Comparison of ENCODE assay signal across 2 cellular contexts in the genomic region with DNA sequence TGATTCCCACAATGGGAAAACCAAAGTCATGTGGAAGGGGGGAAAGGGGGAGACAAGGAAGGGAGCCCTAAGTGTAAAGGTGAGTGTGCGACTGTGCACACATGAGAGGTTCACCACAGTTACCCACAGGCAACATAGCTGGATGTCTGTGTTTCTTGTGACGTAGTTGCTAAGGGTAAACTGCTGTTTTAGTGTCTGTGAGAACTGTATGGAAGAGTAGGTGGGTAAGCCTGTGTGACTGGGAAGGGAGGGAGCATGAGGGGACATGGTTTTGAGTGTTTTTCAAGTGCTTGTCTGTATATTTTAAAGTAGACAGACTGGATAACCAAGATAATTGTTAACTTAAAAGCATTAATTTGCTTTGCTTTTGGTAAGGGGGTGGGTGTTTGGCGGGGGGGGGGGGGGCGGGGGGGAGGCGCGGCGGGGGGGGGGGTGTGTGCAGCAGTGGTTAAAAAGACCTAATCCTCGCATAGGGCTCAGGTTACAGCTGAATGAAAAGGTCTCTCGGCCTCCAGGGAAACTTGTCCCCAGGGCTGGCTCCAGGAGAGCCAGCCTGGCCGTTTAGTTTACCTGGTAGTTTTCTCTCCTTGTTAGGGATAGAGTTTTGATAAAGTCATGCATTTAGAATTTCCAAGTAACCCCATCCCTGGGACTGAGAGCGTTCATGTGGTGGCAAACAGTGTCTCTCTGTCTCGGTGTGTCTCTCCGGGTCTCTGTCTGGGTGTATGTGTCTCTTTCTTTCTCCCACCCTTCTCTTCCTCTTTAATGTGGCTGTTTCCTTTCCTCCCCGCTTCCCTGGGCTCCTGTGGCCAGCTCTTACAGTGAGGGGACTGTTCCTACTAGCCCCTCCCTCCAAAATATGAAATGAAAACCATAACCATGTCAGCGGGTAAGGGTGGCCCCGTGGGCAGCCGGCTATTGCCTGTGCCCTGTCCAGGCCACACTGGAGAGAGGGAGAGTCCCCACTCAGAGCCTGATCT.
TF ChIP-seq lines count a peak whose summit lies in the region.

No MANE protein-coding gene starts in this region.

TF ChIP-seq in IMR-90, 13 proteins besides CTCF, POLR2A, EP300 and RAD21:
- no peak for TF ChIP-seq SMC3 (IDR thresholded peaks at IDR 0.05; ENCODE audit: low read depth, low read length)
- no peak for TF ChIP-seq MAFK (IDR thresholded peaks at IDR 0.05; ENCODE audit: low read depth, low read length)
- TF ChIP-seq MXI1 (IDR thresholded peaks at IDR 0.05; ENCODE audit: borderline replicate concordance, low read depth, low read length), result no peak
- TF ChIP-seq MAZ (IDR thresholded peaks at IDR 0.05; ENCODE audit: borderline replicate concordance, low read depth, low read length), result no peak
- TF ChIP-seq RCOR1 (IDR thresholded peaks at IDR 0.05; ENCODE audit: insufficient replicate concordance, low read length), result no peak
- TF ChIP-seq NFE2L2 (IDR thresholded peaks at IDR 0.05; ENCODE audit: low read depth, low read length), result no peak
- TF ChIP-seq RFX5 (IDR thresholded peaks at IDR 0.05; ENCODE audit: low read depth, low read length), result no peak

TF ChIP-seq in H1, 55 proteins besides CTCF, POLR2A, EP300 and RAD21:
- no peak for TF ChIP-seq GABPA (IDR thresholded peaks at IDR 0.05; ENCODE audit: borderline replicate concordance, insufficient read depth, low read length)
- no peak for TF ChIP-seq EZH2 (IDR thresholded peaks at IDR 0.05; ENCODE audit: low read depth, low read length, severe bottlenecking)
- TF ChIP-seq TBP (IDR thresholded peaks at IDR 0.05; ENCODE audit: low read depth, low read length), result no peak
- no peak for TF ChIP-seq BCL11A (IDR thresholded peaks at IDR 0.05; ENCODE audit: low read depth in 2 of 2, low read length in 2 of 2)
- TF ChIP-seq, protein P1, sequence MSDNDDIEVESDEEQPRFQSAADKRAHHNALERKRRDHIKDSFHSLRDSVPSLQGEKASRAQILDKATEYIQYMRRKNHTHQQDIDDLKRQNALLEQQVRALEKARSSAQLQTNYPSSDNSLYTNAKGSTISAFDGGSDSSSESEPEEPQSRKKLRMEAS (IDR thresholded peaks at IDR 0.05), result no peak
- no peak for TF ChIP-seq SRF (IDR thresholded peaks at IDR 0.05; ENCODE audit: low read depth, low read length)
- TF ChIP-seq RFX5 (IDR thresholded peaks at IDR 0.05; ENCODE audit: borderline replicate concordance, low read depth, low read length), result no peak
- TF ChIP-seq SP2 (IDR thresholded peaks at IDR 0.05; ENCODE audit: low read length), result no peak
- no peak for TF ChIP-seq SP1 (IDR thresholded peaks at IDR 0.05; ENCODE audit: low read depth, low read length)
- TF ChIP-seq JUN (IDR thresholded peaks at IDR 0.05; ENCODE audit: low read depth, low read length), result no peak
- no peak for TF ChIP-seq SUZ12 (IDR thresholded peaks at IDR 0.05; ENCODE audit: low read length)
- no peak for TF ChIP-seq EGR1 (IDR thresholded peaks at IDR 0.05; ENCODE audit: borderline replicate concordance, low read depth, low read length)
